Comparison of ENCODE assay signal across 25 cellular contexts in genomic region chr5:118923295-118924005, GRCh38.
"Had no signal": no experiment of that assay in that cellular context is flagged by ENCODE, and none has a peak within 500 bp of the region (broad histone marks: within the 10 kb centered on the region; RNA-seq: fewer than 3 reads in every experiment).

No MANE protein-coding gene starts in this region.

- H2AFZ ChIP-seq: neural progenitor cell had no signal

- H3K4me1 ChIP-seq: ascending aorta, esophagus squamous epithelium, gastrocnemius medialis, left lung, neural progenitor cell had no signal

- H3K27me3 ChIP-seq: ascending aorta, brain microvascular endothelial cell, esophagus squamous epithelium, gastrocnemius medialis, left lung, neural progenitor cell had no signal

- H3K9me3 ChIP-seq: ascending aorta, esophagus squamous epithelium, gastrocnemius medialis, left lung had no signal

- H3K4me3 Mint-ChIP-seq: activated CD4-positive, alpha-beta T cell treated with anti-CD3 and anti-CD28 coated beads, Interleukin-2, amount 10 ng/mL, durations not matched to agents 7 days and 5 days; activated CD8-positive, alpha-beta memory T cell treated with anti-CD3 and anti-CD28 coated beads, Interleukin-2, amount 10 ng/mL, durations not matched to agents 7 days and 5 days; activated CD8-positive, alpha-beta T cell treated with anti-CD3 and anti-CD28 coated beads for 36 hours; activated T-helper 1 cell treated with anti-CD3 and anti-CD28 coated beads, Interleukin-12 subunit alpha, Interleukin-12 subunit beta, Interleukin-2, Interleukin-4 antibody, amounts not matched to agents 30 ng/mL and 10 ng/mL and 1 ng/mL, durations not matched to agents 14 hours and 24 hours and 36 hours; naive B cell; neural progenitor cell; T-helper 17 cell had no signal

- H3K36me3 ChIP-seq: brain microvascular endothelial cell, gastrocnemius medialis, left lung, neural progenitor cell had no signal

- H3K9me3 Mint-ChIP-seq: activated CD4-positive, alpha-beta T cell treated with anti-CD3 and anti-CD28 coated beads, Interleukin-2, amount 10 ng/mL, durations not matched to agents 7 days and 5 days; activated CD8-positive, alpha-beta T cell treated with anti-CD3 and anti-CD28 coated beads for 36 hours; activated naive CD4-positive, alpha-beta T cell treated with anti-CD3 and anti-CD28 coated beads, Interleukin-2, amount 50 U/mL, for 72 hours; activated T-helper 1 cell treated with anti-CD3 and anti-CD28 coated beads, Interleukin-12 subunit alpha, Interleukin-12 subunit beta, Interleukin-2, Interleukin-4 antibody, amounts not matched to agents 30 ng/mL and 10 ng/mL and 1 ng/mL, durations not matched to agents 14 hours and 24 hours and 36 hours; naive B cell; neural progenitor cell had no signal

- H3K27ac ChIP-seq: ascending aorta, brain microvascular endothelial cell, esophagus squamous epithelium, gastrocnemius medialis, left lung, neural progenitor cell, VCaP had no signal

- H3K36me3 Mint-ChIP-seq: activated CD8-positive, alpha-beta memory T cell treated with anti-CD3 and anti-CD28 coated beads, Interleukin-2, amount 10 ng/mL, durations not matched to agents 7 days and 5 days; activated naive CD4-positive, alpha-beta T cell treated with anti-CD3 and anti-CD28 coated beads, Interleukin-2, amount 50 U/mL, for 72 hours; neural progenitor cell had no signal

- H3K4me1 Mint-ChIP-seq: activated CD8-positive, alpha-beta memory T cell treated with anti-CD3 and anti-CD28 coated beads, Interleukin-2, amount 10 ng/mL, durations not matched to agents 7 days and 5 days; naive B cell; neural progenitor cell; T-helper 17 cell had no signal

- DNase-seq: activated CD4-positive, alpha-beta T cell treated with anti-CD3 and anti-CD28 coated beads, Interleukin-2, amount 10 ng/mL, durations not matched to agents 7 days and 5 days; activated CD4-positive, CD25-positive, alpha-beta regulatory T cell treated with anti-CD3 and anti-CD28 coated beads, Interleukin-2, amount 50 U/mL, for 72 hours; activated CD8-positive, alpha-beta memory T cell treated with anti-CD3 and anti-CD28 coated beads, Interleukin-2, amount 10 ng/mL, durations not matched to agents 7 days and 5 days; activated CD8-positive, alpha-beta T cell treated with anti-CD3 and anti-CD28 coated beads for 36 hours; activated gamma-delta T cell; activated T-cell treated with anti-CD3 and anti-CD28 coated beads for 4 hours; brain microvascular endothelial cell; caudate nucleus; effector memory CD4-positive, alpha-beta T cell; esophagus squamous epithelium; gastrocnemius medialis; hippocampal formation; kidney glomerular epithelial cell; left lung; naive B cell; posterior cingulate gyrus; stimulated activated CD4-positive, alpha-beta T cell treated with anti-CD3 and anti-CD28 coated beads, Interleukin-4, amount 100 ng/mL, for 1 hour; stimulated activated naive CD4-positive, alpha-beta T cell; SW 1271; T-helper 17 cell had no signal

- H3K27me3 Mint-ChIP-seq: activated CD4-positive, alpha-beta T cell treated with anti-CD3 and anti-CD28 coated beads, Interleukin-2, amount 10 ng/mL, durations not matched to agents 7 days and 5 days; activated CD8-positive, alpha-beta memory T cell treated with anti-CD3 and anti-CD28 coated beads, Interleukin-2, amount 10 ng/mL, durations not matched to agents 7 days and 5 days; activated CD8-positive, alpha-beta T cell treated with anti-CD3 and anti-CD28 coated beads for 36 hours; naive B cell; T-helper 17 cell had no signal

- H3K4me3 ChIP-seq: ascending aorta, esophagus squamous epithelium, gastrocnemius medialis, left lung, neural progenitor cell had no signal

- H3K9ac ChIP-seq: neural progenitor cell had no signal

- H3K4me2 ChIP-seq: neural progenitor cell had no signal

- H3K27ac Mint-ChIP-seq: activated CD4-positive, alpha-beta T cell treated with anti-CD3 and anti-CD28 coated beads, Interleukin-2, amount 10 ng/mL, durations not matched to agents 7 days and 5 days; activated CD8-positive, alpha-beta memory T cell treated with anti-CD3 and anti-CD28 coated beads, Interleukin-2, amount 10 ng/mL, durations not matched to agents 7 days and 5 days; activated CD8-positive, alpha-beta T cell treated with anti-CD3 and anti-CD28 coated beads for 36 hours; activated naive CD4-positive, alpha-beta T cell treated with anti-CD3 and anti-CD28 coated beads, Interleukin-2, amount 50 U/mL, for 72 hours; activated T-helper 1 cell treated with anti-CD3 and anti-CD28 coated beads, Interleukin-12 subunit alpha, Interleukin-12 subunit beta, Interleukin-2, Interleukin-4 antibody, amounts not matched to agents 30 ng/mL and 10 ng/mL and 1 ng/mL, durations not matched to agents 14 hours and 24 hours and 36 hours; neural progenitor cell; T-helper 17 cell had no signal
